Comparison of ENCODE assay signal across 8 cellular contexts in the genomic region with DNA sequence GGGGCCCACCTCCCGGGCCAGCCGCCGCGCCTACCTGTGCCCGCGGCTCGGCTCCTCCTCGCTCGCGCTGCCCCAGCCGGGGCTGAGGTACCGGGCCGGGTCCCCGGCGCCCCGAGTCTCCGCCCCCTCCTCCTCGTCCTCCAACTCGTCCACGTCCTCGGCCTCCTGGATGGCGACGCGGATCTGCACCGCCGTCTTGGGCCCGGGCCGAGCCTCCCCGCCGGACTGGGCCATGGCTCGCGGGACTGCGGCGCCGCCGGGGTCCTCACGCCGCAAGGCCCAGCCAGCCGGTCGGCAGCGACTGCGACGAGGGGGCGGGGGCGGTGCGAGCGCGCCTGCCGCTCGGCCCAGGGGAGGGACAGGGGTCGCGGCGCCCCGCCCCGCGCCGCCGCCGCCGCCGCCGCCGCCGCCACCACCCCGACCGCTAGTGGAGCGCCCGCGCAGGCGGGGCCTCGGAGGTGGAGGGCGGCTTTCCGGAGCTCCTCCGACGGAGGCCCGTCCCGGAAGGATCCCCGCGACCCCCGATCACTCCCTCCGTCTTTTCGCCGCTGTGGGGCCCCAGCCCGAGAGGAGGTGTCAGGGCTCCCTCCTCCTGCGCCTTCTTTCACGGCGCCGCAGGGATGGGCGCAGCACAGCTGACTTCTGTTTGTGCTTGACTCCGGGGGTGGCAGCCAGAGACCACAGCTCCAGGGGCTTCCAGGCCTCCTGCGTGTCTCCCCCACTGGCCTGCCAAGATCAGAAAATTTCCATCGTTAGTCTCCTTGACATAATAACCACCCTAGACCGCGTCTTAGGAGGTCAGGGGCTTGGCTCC. TPM values are rescaled to one million over a fixed set of nuclear protein-coding genes. Genes with fewer than 3 reads are reported as not detected.
DNase-seq lines count a peak whose midpoint lies in the region; ATAC-seq and TF ChIP-seq lines count a peak whose summit lies in the region.

A gene (minus strand): TSS at position 303 of the 814 bp plus-strand sequence. CDS start 69 bp downstream, at position 234.

- no peaks in the 10 kb centered on the region for H3K9me3 Mint-ChIP-seq in T-helper 2 cell treated with Interferon-gamma antibody and Interleukin-4, amounts not matched to agents 5 μg/mL and 100 μg/mL, for 36 hours
- no peaks in the 10 kb centered on the region for H3K9me3 Mint-ChIP-seq in MCF 10A (ENCODE audit: unreplicated experiment)

- TF ChIP-seq CTCF in Panc1 (IDR thresholded peaks at IDR 0.05), result no peak
- TF ChIP-seq CTCF in MCF 10A (IDR thresholded peaks at IDR 0.05; ENCODE audit: unreplicated experiment), result no peak
- peak in 1 of 5 experiments; percentile 9 for TF ChIP-seq CTCF in gastrocnemius medialis (IDR thresholded peaks at IDR 0.05 in 4 of 5, conservative IDR thresholded peaks at IDR 0.05 in 1 of 5)

- no peaks in the 10 kb centered on the region for H3K36me3 Mint-ChIP-seq in T-helper 2 cell treated with Interferon-gamma antibody and Interleukin-4, amounts not matched to agents 5 μg/mL and 100 μg/mL, for 36 hours (ENCODE audit: low read depth)
- peaks cover 13% of the 10 kb centered on the region for H3K36me3 Mint-ChIP-seq in MCF 10A (ENCODE audit: insufficient read depth, unreplicated experiment)

- peaks cover 68% of the 10 kb centered on the region for H3K27me3 Mint-ChIP-seq in T-helper 2 cell treated with Interferon-gamma antibody and Interleukin-4, amounts not matched to agents 5 μg/mL and 100 μg/mL, for 36 hours (ENCODE audit: low read depth)
- no peaks in the 10 kb centered on the region for H3K27me3 Mint-ChIP-seq in MCF 10A (ENCODE audit: insufficient read depth, unreplicated experiment)

- H3K27me3 ChIP-seq in Panc1 (ENCODE audit: control insufficient read depth, insufficient read depth, low read length), result no peaks in the 10 kb centered on the region
- peaks cover 19% of the 10 kb centered on the region for H3K27me3 ChIP-seq in iPS-20b (ENCODE audit: insufficient read depth, low read length)
- no peaks in the 10 kb centered on the region for H3K27me3 ChIP-seq in gastrocnemius medialis

- POLR2A ChIA-PET in Panc1 (lab: Charles Lee) (interaction anchor here (0.7 kb wide), 1 partner anchor 11 kb away, joined by 9 read pairs; no protein-coding TSS in a partner anchor), MCF 10A (lab: Yijun Ruan, JAX) (interaction anchor here (0.6 to 4.3 kb wide), 8 partner anchors 9 to 94 kb away, joined by 3 to 20 read pairs (median 4); a partner anchor contains a TSS)

- peaks cover 28% of the 10 kb centered on the region for H3K4me1 ChIP-seq in Panc1 (ENCODE audit: control insufficient read depth, insufficient read depth, low read length)
- H3K4me1 ChIP-seq in iPS-20b (ENCODE audit: insufficient read depth, low read length), result peaks cover 6% of the 10 kb centered on the region; the same call in 1 of the 2 replicates
- H3K4me1 ChIP-seq in gastrocnemius medialis, result peaks cover 0 to 15% of the 10 kb centered on the region in 2 donors

- peak; percentile 53 to 69 for TF ChIP-seq POLR2A in gastrocnemius medialis (IDR thresholded peaks at IDR 0.05)

- ATAC-seq in Panc1 (peak; percentile 91), gastrocnemius medialis (peak; percentile 55 to 63), GM21737 (IDR thresholded peaks at IDR 0.05; ENCODE audit: unreplicated experiment) (no peak)

- no peak within 1 kb of the TSS for H3K27ac Mint-ChIP-seq in T-helper 2 cell treated with Interferon-gamma antibody and Interleukin-4, amounts not matched to agents 5 μg/mL and 100 μg/mL, for 36 hours
- H3K27ac Mint-ChIP-seq in MCF 10A (ENCODE audit: low read depth, unreplicated experiment), result peak within 1 kb of the TSS; percentile 91

- H3K9me3 ChIP-seq in Panc1 (ENCODE audit: control insufficient read depth, insufficient read depth, low read depth, low read length) (no peaks in the 10 kb centered on the region), iPS-20b (ENCODE audit: insufficient read depth, low read depth, low read length) (no peaks in the 10 kb centered on the region), gastrocnemius medialis (no peaks in the 10 kb centered on the region)

- intact Hi-C loops in Panc1 (cut with micrococcal nuclease; ENCODE audit: unreplicated experiment), result no loop called here
- intact Hi-C loops in MCF 10A (cut with micrococcal nuclease), result loop anchor here (1.0 kb wide), 2 partner anchors 14 to 21 kb away; no protein-coding TSS in a partner anchor
- intact Hi-C loops in gastrocnemius medialis (cut with DNase I; ENCODE audit: low total_unique reads), result loop anchor here (1.0 kb wide), 1 partner anchor 29 kb away; no protein-coding TSS in a partner anchor

- no peak for DNase-seq in T-helper 2 cell treated with Interferon-gamma antibody and Interleukin-4, amounts not matched to agents 5 μg/mL and 100 μg/mL, for 36 hours (ENCODE audit: low spot score)
- DNase-seq in T-helper 2 cell (no peak), Panc1 (ENCODE audit: low read depth, low spot score) (no peak), MCF 10A (ENCODE audit: unreplicated experiment) (peak; percentile 21), gastrocnemius medialis (peak in 1 of 2 donors; percentile 34), globus pallidus (ENCODE audit: low spot score) (no peak)

- in situ Hi-C loops in Panc1 (cut with HindIII; ENCODE audit: low pct_unique_long_range_greater_than_20kb, low sequenced_read_pairs) (no loop called here), gastrocnemius medialis (cut with MboI; ENCODE audit: low sequenced_read_pairs in 4 of 4) (no loop called here)

- peaks cover 3% of the 10 kb centered on the region for H3K4me1 Mint-ChIP-seq in T-helper 2 cell treated with Interferon-gamma antibody and Interleukin-4, amounts not matched to agents 5 μg/mL and 100 μg/mL, for 36 hours (ENCODE audit: low read depth)
- peaks cover 36% of the 10 kb centered on the region for H3K4me1 Mint-ChIP-seq in MCF 10A (ENCODE audit: insufficient read depth, unreplicated experiment)

- H3K4me3 ChIP-seq in Panc1 (ENCODE audit: low read depth in 2 of 2, low read length in 2 of 2) (peak within 1 kb of the TSS; percentile 86 to 93), iPS-20b (ENCODE audit: low read length) (peak within 1 kb of the TSS; percentile 80), gastrocnemius medialis (peak within 1 kb of the TSS; percentile 55 to 79 (median 68))

- no TSS peak for BruUV-seq in Panc1 (replicated peaks; lab: Mats Ljungman, UMichigan)
- BruUV-seq in MCF 10A (replicated peaks; lab: Mats Ljungman, UMichigan), result no TSS peak

- peak within 1 kb of the TSS; percentile 71; the same call in 1 of the 2 replicates for H3K9ac ChIP-seq in iPS-20b (ENCODE audit: low read depth, low read length)

- CTCF ChIA-PET in Panc1 (lab: Charles Lee) (interaction anchor here (1.2 kb wide), 1 partner anchor 29 kb away, joined by 4 read pairs; no protein-coding TSS in a partner anchor), MCF 10A (lab: Yijun Ruan, JAX) (interaction anchor here (0.6 to 4.8 kb wide), 6 partner anchors 10 to 122 kb away, joined by 3 to 30 read pairs (median 4); no protein-coding TSS in a partner anchor)

- peak within 1 kb of the TSS; percentile 90 for H3K27ac ChIP-seq in Panc1 (ENCODE audit: low read length)
- no peak within 1 kb of the TSS for H3K27ac ChIP-seq in iPS-20b (ENCODE audit: low read length)
- H3K27ac ChIP-seq in gastrocnemius medialis, result peak within 1 kb of the TSS; percentile 68 to 84 (median 77)

- peaks cover 5% of the 10 kb centered on the region for H3K36me3 ChIP-seq in Panc1 (ENCODE audit: control insufficient read depth, insufficient read depth, low read length)
- 0 out of 2 replicates have a peak, but pooled peaks cover 11% of the 10 kb centered on the region for H3K36me3 ChIP-seq in iPS-20b (ENCODE audit: insufficient read depth, low read depth, low read length)
- H3K36me3 ChIP-seq in gastrocnemius medialis, result no peaks in the 10 kb centered on the region

- H3K4me3 Mint-ChIP-seq in T-helper 2 cell treated with Interferon-gamma antibody and Interleukin-4, amounts not matched to agents 5 μg/mL and 100 μg/mL, for 36 hours, result peak within 1 kb of the TSS; percentile 77
- peak within 1 kb of the TSS; percentile 83 for H3K4me3 Mint-ChIP-seq in MCF 10A (ENCODE audit: unreplicated experiment)

RNA-seq across cellular contexts. Expression of the gene that starts here (rescaled TPM):
- 66.3 TPM for total RNA-seq in Panc1 (2021; ENCODE audit: unreplicated experiment)
- polyA plus RNA-seq in Panc1 (2012; ENCODE audit: insufficient read length), result 69.8 TPM
- 67.3 and 77.5 TPM in 2 replicates for total RNA-seq in MCF 10A (2022)
- 10 to 100 TPM; 10.0 to 20.6 (median 13.9) TPM for total RNA-seq in gastrocnemius medialis
